Comparison of ENCODE assay signal across 10 cellular contexts in genomic region chrX:47135650-47136049, GRCh38. TPM values are rescaled to one million over a fixed set of nuclear protein-coding genes. Genes with fewer than 3 reads are reported as not detected.
DNase-seq lines count a peak whose midpoint lies in the region; ATAC-seq, FAIRE-seq and TF ChIP-seq lines count a peak whose summit lies in the region.
"Not testable (repeated sequence)": the region's sequence is repeated elsewhere in the genome, so short reads cannot be mapped to it uniquely, and the experiment has no call there.
"Had no signal": no experiment of that assay in that cellular context is flagged by ENCODE, and none has a peak within 500 bp of the region (broad histone marks: within the 10 kb centered on the region; RNA-seq: fewer than 3 reads in every experiment).

No MANE protein-coding gene starts in this region.

- not testable (repeated sequence) for TF ChIP-seq EP300 in K562 (IDR thresholded peaks at IDR 0.05; ENCODE audit: low read length)

- H3K9me2 ChIP-seq in PC-3 (replicated peaks; ENCODE audit: low read length) = not testable (repeated sequence)

- H3K4me2 ChIP-seq in PC-3 (ENCODE audit: low read length); K562 (ENCODE audit: insufficient read depth, low read length); fibroblast of lung (ENCODE audit: extremely low read depth, insufficient read depth, low read length): not testable (repeated sequence)

- not testable (repeated sequence) for FAIRE-seq in K562 (lab: Jason Lieb, UNC)

- CTCF ChIA-PET in PC-3 (lab: Charles Lee); K562 (lab: Yijun Ruan, JAX; ENCODE audit: low intra/inter-chr PET ratio): not testable (repeated sequence)

- intact Hi-C loops in PC-3 (cut with micrococcal nuclease); K562 (cut with micrococcal nuclease); psoas muscle (cut with DNase I): not testable (repeated sequence)

- not testable (repeated sequence) for H3F3A ChIP-seq in PC-3 (ENCODE audit: low read length, unreplicated experiment)

- not testable (repeated sequence) for H3K9me3 ChIP-seq in PC-3 (ENCODE audit: low read length); K562 (replicated peaks; ENCODE audit: control insufficient read depth, insufficient read depth, low read depth, low read length); fibroblast of lung (ENCODE audit: control insufficient read depth, insufficient read depth, low read depth, low read length); psoas muscle

- DNase-seq in Daoy (ENCODE audit: low read depth) (peak; percentile 29), LHCN-M2 (ENCODE audit: low read depth) (peak; percentile 34), PC-3 (peak; percentile 60), K562 (ENCODE audit: extremely low read depth in 1 of 4, low spot score in 3 of 4) (peak in 2 of 4 experiments; percentile 26 to 45), fibroblast of lung (ENCODE audit: low read depth in 2 of 2) (peak; percentile 54 to 77), kidney tubule cell (ENCODE audit: low spot score) (peak; percentile 42)
- DNase-seq in psoas muscle = not testable (repeated sequence)

- not testable (repeated sequence) for H3K36me3 ChIP-seq in PC-3 (ENCODE audit: low read depth, low read length); K562 (ENCODE audit: control insufficient read depth, insufficient read depth, low read length); fibroblast of lung (ENCODE audit: control insufficient read depth, insufficient read depth, low read length); psoas muscle (ENCODE audit: insufficient read depth in 1 of 2, low read depth in 1 of 2)

- not testable (repeated sequence) for H3K79me2 ChIP-seq in PC-3 (ENCODE audit: low read length); K562 (ENCODE audit: control insufficient read depth, insufficient read depth, low read length); fibroblast of lung (ENCODE audit: control insufficient read depth, insufficient read depth, low read length)

- not testable (repeated sequence) for TF ChIP-seq RAD21 in K562 (CRISPR knock-in tag; conservative IDR thresholded peaks at IDR 0.05 in 1 of 2, IDR thresholded peaks at IDR 0.05 in 1 of 2)

- TF ChIP-seq POLR2A in K562 (conservative IDR thresholded peaks at IDR 0.05) = not testable (repeated sequence)

- H3K9ac ChIP-seq in PC-3 (ENCODE audit: low read length); K562 (ENCODE audit: insufficient read depth in 1 of 2, low read depth in 2 of 2, low read length in 2 of 2); fibroblast of lung (ENCODE audit: insufficient read depth, low read length): not testable (repeated sequence)

- not testable (repeated sequence) for BruUV-seq in PC-3 (replicated peaks; lab: Mats Ljungman, UMichigan); K562 (replicated peaks; lab: Mats Ljungman, UMichigan)

- not testable (repeated sequence) for H3K27me3 ChIP-seq in PC-3 (ENCODE audit: low read length); K562 (ENCODE audit: control insufficient read depth in 2 of 2, insufficient read depth in 2 of 2, low read length in 2 of 2); fibroblast of lung (ENCODE audit: control insufficient read depth, insufficient read depth, low read length); psoas muscle (ENCODE audit: insufficient read depth in 3 of 3, low read length in 2 of 3)

- H3K4me1 ChIP-seq in PC-3 (ENCODE audit: insufficient read depth, low read length); K562 (replicated peaks in 1 of 2; ENCODE audit: control insufficient read depth in 2 of 2, insufficient read depth in 2 of 2, low read length in 2 of 2); fibroblast of lung (ENCODE audit: control insufficient read depth, extremely low read depth, insufficient read depth, low read length); psoas muscle: not testable (repeated sequence)

- POLR2A ChIA-PET in PC-3 (lab: Charles Lee; ENCODE audit: unreplicated experiment) (interaction anchor here (0.6 to 0.7 kb wide), 2 partner anchors 297 to 1962 kb away, joined by 3 to 6 read pairs; no protein-coding TSS in a partner anchor), K562 (lab: Yijun Ruan, JAX) (interaction anchor here (1.2 to 2.6 kb wide), 2 partner anchors 9 to 19 kb away, joined by 3 to 19 read pairs; partner anchors contain the start of genes NDUFB11 and RBM10)

- not testable (repeated sequence) for H3K27ac ChIP-seq in PC-3 (ENCODE audit: low read length); K562 (ENCODE audit: extremely low read depth, low read depth, low read length); fibroblast of lung (ENCODE audit: insufficient read depth, low read length); psoas muscle

- H4K20me1 ChIP-seq in PC-3 (ENCODE audit: low read length); K562 (replicated peaks; ENCODE audit: control insufficient read depth, insufficient read depth, low read length); fibroblast of lung (ENCODE audit: control insufficient read depth, extremely low read depth, insufficient read depth, low read length): not testable (repeated sequence)

- 17% methylated on average over 5 of the region's 5 CpGs for WGBS in K562 (ENCODE audit: insufficient coverage, low coverage, missing lambda C conversion rate)
- 63 to 76% (median 66%) methylated on average over 5 of the region's 5 CpGs for WGBS in psoas muscle, 3 donors

- in situ Hi-C loops in K562 (cut with MboI) = not testable (repeated sequence)

- ATAC-seq in PC-3 = peak; percentile 56; the same call in 1 of the 2 replicates
- peak; percentile 61 for ATAC-seq in K562
- ATAC-seq in psoas muscle = peak in 3 of 4 donors; percentile 69 to 73 (median 70)

- H2AFZ ChIP-seq in PC-3 (ENCODE audit: low read length); K562 (ENCODE audit: low read depth, low read length); fibroblast of lung (ENCODE audit: low read length): not testable (repeated sequence)

- TF ChIP-seq CTCF in PC-3 (conservative IDR thresholded peaks at IDR 0.05; ENCODE audit: low read depth, low read length); K562 (IDR thresholded peaks at IDR 0.05 in 2 of 3, conservative IDR thresholded peaks at IDR 0.05 in 1 of 3; ENCODE audit: insufficient read depth in 2 of 3, low read depth in 1 of 3, low read length in 3 of 3); fibroblast of lung (conservative IDR thresholded peaks at IDR 0.05 in 1 of 2, IDR thresholded peaks at IDR 0.05 in 1 of 2; ENCODE audit: low read depth in 1 of 2, low read length in 2 of 2); psoas muscle (IDR thresholded peaks at IDR 0.05): not testable (repeated sequence)

- H3K9me1 ChIP-seq in K562 (ENCODE audit: control insufficient read depth, insufficient read depth, low read length) = not testable (repeated sequence)

- H3K4me3 ChIP-seq in PC-3 (ENCODE audit: low read length); K562; fibroblast of lung (replicated peaks in 1 of 4; ENCODE audit: control extremely low read depth in 1 of 4, insufficient read depth in 1 of 4, low read depth in 3 of 4, low read length in 4 of 4); psoas muscle: not testable (repeated sequence)

RNA-seq across cellular contexts. Expression of gene NDUFB11, which starts 8.9 kb away (rescaled TPM):
- 91.7 and 137 TPM in 2 replicates for total RNA-seq in Daoy (2014; rRNA removed; shearing (Covaris generic))
- total RNA-seq in LHCN-M2 (2014; rRNA removed) (40.7 and 49.2 TPM in 2 replicates), PC-3 (2014; rRNA removed) (164 and 258 TPM in 2 replicates), K562 (2014; rRNA removed) (269 and 323 TPM in 2 replicates), K562 (2014; rRNA removed; fragmentation: Illumina TruSeq; extraction: Trizol) (66.0 and 86.8 TPM in 2 replicates), K562 (2015; rRNA removed; fragmentation: Illumina TruSeq; extraction: Trizol) (114 and 138 TPM in 2 replicates), K562 (2021) (155 and 165 TPM in 2 replicates), fibroblast of lung (55.0 and 72.7 TPM in 2 replicates), psoas muscle (100 to 1,000 TPM; 142 to 194 (median 169) TPM)
- 100 TPM for polyA plus RNA-seq in LHCN-M2 (2012)
- total RNA-seq in K562 (2011; cell fraction: chromatin; rRNA removed; ENCODE audit: low replicate concordance) = 11.5 and 28.0 TPM in 2 replicates
- 97.4 and 105 TPM in 2 replicates for total RNA-seq in K562 (2011; cell fraction: nucleolus; rRNA removed)
- total RNA-seq in K562 (2011; cell fraction: nucleoplasm; rRNA removed) = 50.7 and 57.9 TPM in 2 replicates
- polyA plus RNA-seq in K562 (2011; rRNA removed) (67.4 and 95.1 TPM in 2 replicates), K562 (2014; fragmentation: Illumina TruSeq; extraction: Trizol) (71.5 and 114 TPM in 2 replicates), K562 (2014; fragmentation: Nextera tagmentation; extraction: Ambion mirVana) (10 to 100 TPM; 20.9 to 48.3 TPM), K562 (2014; rRNA removed) (176 and 220 TPM in 2 replicates), fibroblast of lung (38.9 and 44.0 TPM in 2 replicates), psoas muscle (100 to 1,000 TPM; 145 to 207 (median 201) TPM)
- 123 and 167 TPM in 2 replicates for polyA plus RNA-seq in K562 (2011; cell fraction: cytosol; rRNA removed)
- 43.4 and 47.8 TPM in 2 replicates for polyA plus RNA-seq in K562 (2011; cell fraction: nucleus; rRNA removed)
- polyA plus RNA-seq in K562 (2012) = 134 and 148 TPM in 2 replicates
- 57.2 and 61.3 TPM in 2 replicates for polyA minus RNA-seq in K562 (2011; rRNA and poly(A)+ RNA removed)
- 44.3 and 47.8 TPM in 2 replicates for polyA minus RNA-seq in K562 (2011; cell fraction: cytosol; rRNA and poly(A)+ RNA removed)
- polyA minus RNA-seq in K562 (2011; cell fraction: nucleus; rRNA and poly(A)+ RNA removed) = 10.2 and 18.4 TPM in 2 replicates
- 92.3 and 104 TPM in 2 replicates for polyA plus RNA-seq in fibroblast of lung (2012)
- polyA minus RNA-seq in fibroblast of lung (ENCODE audit: low replicate concordance) = 91.5 and 109 TPM in 2 replicates

RNA-seq across cellular contexts. Expression of gene RBM10, which starts 9.4 kb away (rescaled TPM):
- total RNA-seq in Daoy (2014; rRNA removed; shearing (Covaris generic)) = 58.6 and 60.9 TPM in 2 replicates
- total RNA-seq in LHCN-M2 (2014; rRNA removed) (47.1 and 54.6 TPM in 2 replicates), PC-3 (2014; rRNA removed) (71.5 and 87.0 TPM in 2 replicates), K562 (2014; rRNA removed) (46.0 and 62.7 TPM in 2 replicates), K562 (2014; rRNA removed; fragmentation: Illumina TruSeq; extraction: Trizol) (13.1 and 16.4 TPM in 2 replicates), K562 (2015; rRNA removed; fragmentation: Illumina TruSeq; extraction: Trizol) (33.1 and 35.2 TPM in 2 replicates), K562 (2021) (58.7 and 61.7 TPM in 2 replicates), fibroblast of lung (39.5 and 50.0 TPM in 2 replicates), psoas muscle (10 to 100 TPM; 21.5 to 25.6 (median 23.6) TPM)
- polyA plus RNA-seq in LHCN-M2 (2012) = 30.0 TPM
- 19.7 and 48.8 TPM in 2 replicates for total RNA-seq in K562 (2011; cell fraction: chromatin; rRNA removed; ENCODE audit: low replicate concordance)
- 34.1 and 39.4 TPM in 2 replicates for total RNA-seq in K562 (2011; cell fraction: nucleolus; rRNA removed)
- 16.6 and 23.2 TPM in 2 replicates for total RNA-seq in K562 (2011; cell fraction: nucleoplasm; rRNA removed)
- polyA plus RNA-seq in K562 (2011; rRNA removed) (14.8 and 21.9 TPM in 2 replicates), K562 (2014; fragmentation: Illumina TruSeq; extraction: Trizol) (31.5 and 46.3 TPM in 2 replicates), K562 (2014; fragmentation: Nextera tagmentation; extraction: Ambion mirVana) (1 to 10 TPM; 1.1 to 1.7 TPM), K562 (2014; rRNA removed) (35.6 and 37.8 TPM in 2 replicates), fibroblast of lung (14.9 and 21.2 TPM in 2 replicates), psoas muscle (10 to 100 TPM; 18.2 to 33.8 (median 25.0) TPM)
- 22.9 and 36.9 TPM in 2 replicates for polyA plus RNA-seq in K562 (2011; cell fraction: cytosol; rRNA removed)
- 52.5 and 71.2 TPM in 2 replicates for polyA plus RNA-seq in K562 (2011; cell fraction: nucleus; rRNA removed)
- polyA plus RNA-seq in K562 (2012) = 40.7 and 44.4 TPM in 2 replicates
- polyA minus RNA-seq in K562 (2011; rRNA and poly(A)+ RNA removed) = 12.3 and 14.7 TPM in 2 replicates
- 27.4 and 41.7 TPM in 2 replicates for polyA minus RNA-seq in K562 (2011; cell fraction: cytosol; rRNA and poly(A)+ RNA removed)
- polyA minus RNA-seq in K562 (2011; cell fraction: nucleus; rRNA and poly(A)+ RNA removed) = 14.8 and 16.9 TPM in 2 replicates
- polyA plus RNA-seq in fibroblast of lung (2012) = 22.7 and 36.0 TPM in 2 replicates
- 46.4 and 61.5 TPM in 2 replicates for polyA minus RNA-seq in fibroblast of lung (ENCODE audit: low replicate concordance)

RNA-seq across cellular contexts. Expression of gene RGN, which starts 57.4 kb away (rescaled TPM):
- not detected in 2 replicates for total RNA-seq in Daoy (2014; rRNA removed; shearing (Covaris generic))
- total RNA-seq in LHCN-M2 (2014; rRNA removed) = not detected in 2 replicates
- 0.06 TPM for polyA plus RNA-seq in LHCN-M2 (2012)
- not detected in 2 replicates for total RNA-seq in PC-3 (2014; rRNA removed)
- not detected in 2 replicates for total RNA-seq in K562 (2011; cell fraction: chromatin; rRNA removed; ENCODE audit: low replicate concordance)
- not detected in 2 replicates for total RNA-seq in K562 (2011; cell fraction: nucleolus; rRNA removed)
- total RNA-seq in K562 (2011; cell fraction: nucleoplasm; rRNA removed) = not detected in 2 replicates
- not detected in 2 replicates for total RNA-seq in K562 (2014; rRNA removed)
- not detected in 2 replicates for total RNA-seq in K562 (2014; rRNA removed; fragmentation: Illumina TruSeq; extraction: Trizol)
- total RNA-seq in K562 (2015; rRNA removed; fragmentation: Illumina TruSeq; extraction: Trizol) = not detected in 2 replicates
- 0.27 TPM in 1 of 2 replicates, not detected in the other for total RNA-seq in K562 (2021)
- polyA plus RNA-seq in K562 (2011; rRNA removed) = not detected in 2 replicates
- polyA plus RNA-seq in K562 (2011; cell fraction: cytosol; rRNA removed) = not detected in 2 replicates
- polyA plus RNA-seq in K562 (2011; cell fraction: nucleus; rRNA removed) = not detected in 2 replicates
- 0.08 TPM in 1 of 2 replicates, not detected in the other for polyA plus RNA-seq in K562 (2012)
- polyA plus RNA-seq in K562 (2014; fragmentation: Illumina TruSeq; extraction: Trizol) = not detected in 2 replicates
- not detected for polyA plus RNA-seq in K562 (2014; fragmentation: Nextera tagmentation; extraction: Ambion mirVana)
- not detected in 2 replicates for polyA plus RNA-seq in K562 (2014; rRNA removed)
- not detected in 2 replicates for polyA minus RNA-seq in K562 (2011; rRNA and poly(A)+ RNA removed)
- polyA minus RNA-seq in K562 (2011; cell fraction: cytosol; rRNA and poly(A)+ RNA removed) = not detected in 2 replicates
- not detected in 2 replicates for polyA minus RNA-seq in K562 (2011; cell fraction: nucleus; rRNA and poly(A)+ RNA removed)
- 15.4 and 23.8 TPM in 2 replicates for total RNA-seq in fibroblast of lung
- polyA plus RNA-seq in fibroblast of lung = 7.0 and 7.4 TPM in 2 replicates
- polyA plus RNA-seq in fibroblast of lung (2012) = 8.5 and 8.8 TPM in 2 replicates
- 4.3 TPM in 1 of 2 replicates, not detected in the other for polyA minus RNA-seq in fibroblast of lung (ENCODE audit: low replicate concordance)
- total RNA-seq in psoas muscle = 10 to 100 TPM in 1 of 4 donors, 1 to 10 TPM in 3; 4.4 to 11.9 (median 5.3) TPM
- polyA plus RNA-seq in psoas muscle = 1 to 10 TPM in 2 of 3 donors, under 1 TPM in 1; 0.69 to 4.7 (median 4.0) TPM
- total RNA-seq: activated CD8-positive, alpha-beta memory T cell treated with anti-CD3 and anti-CD28 coated beads, Interleukin-2, amount 10 ng/mL, durations not matched to agents 7 days and 5 days; CD4-positive, CD25-positive, alpha-beta regulatory T cell; SJSA1 had no signal
- polyA plus RNA-seq: CD4-positive, CD25-positive, alpha-beta regulatory T cell had no signal

RNA-seq across cellular contexts. Expression of gene UBA1, which starts 58.0 kb away (rescaled TPM):
- total RNA-seq in Daoy (2014; rRNA removed; shearing (Covaris generic)) = 122 and 130 TPM in 2 replicates
- total RNA-seq in LHCN-M2 (2014; rRNA removed) (239 and 241 TPM in 2 replicates), PC-3 (2014; rRNA removed) (282 and 299 TPM in 2 replicates), K562 (2014; rRNA removed) (96.0 and 125 TPM in 2 replicates), K562 (2014; rRNA removed; fragmentation: Illumina TruSeq; extraction: Trizol) (28.0 and 32.5 TPM in 2 replicates), K562 (2015; rRNA removed; fragmentation: Illumina TruSeq; extraction: Trizol) (52.2 and 57.8 TPM in 2 replicates), K562 (2021) (174 TPM in 2 replicates), fibroblast of lung (75.2 and 135 TPM in 2 replicates), psoas muscle (100 to 1,000 TPM; 145 to 230 (median 187) TPM)
- polyA plus RNA-seq in LHCN-M2 (2012) = 261 TPM
- total RNA-seq in K562 (2011; cell fraction: chromatin; rRNA removed; ENCODE audit: low replicate concordance) = 100 and 166 TPM in 2 replicates
- total RNA-seq in K562 (2011; cell fraction: nucleolus; rRNA removed) = 84.0 and 85.6 TPM in 2 replicates
- 103 and 130 TPM in 2 replicates for total RNA-seq in K562 (2011; cell fraction: nucleoplasm; rRNA removed)
- polyA plus RNA-seq in K562 (2011; rRNA removed) (93.6 and 129 TPM in 2 replicates), K562 (2014; fragmentation: Illumina TruSeq; extraction: Trizol) (130 and 136 TPM in 2 replicates), K562 (2014; fragmentation: Nextera tagmentation; extraction: Ambion mirVana) (10 to 100 TPM; 32.0 to 40.1 TPM), K562 (2014; rRNA removed) (103 and 109 TPM in 2 replicates), fibroblast of lung (158 and 303 TPM in 2 replicates), psoas muscle (100 to 1,000 TPM in 2 of 3 donors, 10 to 100 TPM in 1; 96.2 to 120 (median 115) TPM)
- 107 and 204 TPM in 2 replicates for polyA plus RNA-seq in K562 (2011; cell fraction: cytosol; rRNA removed)
- polyA plus RNA-seq in K562 (2011; cell fraction: nucleus; rRNA removed) = 107 and 144 TPM in 2 replicates
- 139 and 174 TPM in 2 replicates for polyA plus RNA-seq in K562 (2012)
- 91.5 and 109 TPM in 2 replicates for polyA minus RNA-seq in K562 (2011; rRNA and poly(A)+ RNA removed)
- polyA minus RNA-seq in K562 (2011; cell fraction: cytosol; rRNA and poly(A)+ RNA removed) = 93.2 and 101 TPM in 2 replicates
- polyA minus RNA-seq in K562 (2011; cell fraction: nucleus; rRNA and poly(A)+ RNA removed) = 27.5 and 38.9 TPM in 2 replicates
- polyA plus RNA-seq in fibroblast of lung (2012) = 188 and 340 TPM in 2 replicates
- polyA minus RNA-seq in fibroblast of lung (ENCODE audit: low replicate concordance) = 759 and 1,104 TPM in 2 replicates
